10 cellular contexts compared by ENCODE assay signal in genomic region chr15:35481992-35482391, GRCh38.
A peak's percentile ranks its signal among the peaks of the same experiment; 100 is the strongest.
DNase-seq lines count a peak whose midpoint lies in the region; ATAC-seq, FAIRE-seq and TF ChIP-seq lines count a peak whose summit lies in the region.
"Had no signal": no experiment of that assay in that cellular context is flagged by ENCODE, and none has a peak within 500 bp of the region (broad histone marks: within the 10 kb centered on the region; RNA-seq: fewer than 3 reads in every experiment).

No MANE protein-coding gene starts in this region.

- no peak for FAIRE-seq in GM12878 (lab: Jason Lieb, UNC)

- no peak overlapping the region for H3K9ac ChIP-seq in GM12878 (ENCODE audit: control insufficient read depth, insufficient read depth, low read length)

- H3K27ac ChIP-seq in GM12878 (ENCODE audit: control insufficient read depth, insufficient read depth) (no peak overlapping the region), right atrium auricular region (no peak overlapping the region), WERI-Rb-1 (no peak overlapping the region)

- BruUV-seq in GM12878 (replicated peaks; lab: Mats Ljungman, UMichigan), result no TSS peak

- TF ChIP-seq EP300 in GM12878 (IDR thresholded peaks at IDR 0.05; ENCODE audit: borderline replicate concordance in 1 of 2, control insufficient read depth in 1 of 2, low read depth in 2 of 2, low read length in 2 of 2), result no peak

- in situ Hi-C loops in GM12878 (cut with MboI), result no loop called here

- WGBS in GM12878 (ENCODE audit: insufficient coverage, insufficient replicate concordance, low lambda C conversion rate, missing lambda C conversion rate), result 50% methylated on average over 2 of the region's 2 CpGs

- TF ChIP-seq CTCF in BJ (IDR thresholded peaks at IDR 0.05; ENCODE audit: insufficient read depth, low read depth, low read length) (no peak), GM12878 (IDR thresholded peaks at IDR 0.05 in 2 of 3, conservative IDR thresholded peaks at IDR 0.05 in 1 of 3; ENCODE audit: control insufficient read depth in 2 of 3, extremely low read depth in 1 of 3, insufficient read depth in 1 of 3, low read depth in 3 of 3, low read length in 3 of 3) (no peak), right atrium auricular region (IDR thresholded peaks at IDR 0.05) (no peak), WERI-Rb-1 (IDR thresholded peaks at IDR 0.05; ENCODE audit: low read depth, low read length) (no peak)

- H3K4me3 ChIP-seq in BJ (ENCODE audit: low read depth, low read length) (no peak overlapping the region), GM12878 (no peak overlapping the region), right atrium auricular region (no peak overlapping the region), WERI-Rb-1 (ENCODE audit: low read depth, low read length) (no peak overlapping the region)

- no peak overlapping the region for H3K4me2 ChIP-seq in GM12878 (ENCODE audit: control insufficient read depth, insufficient read depth)

- POLR2A ChIA-PET in BJ (lab: Charles Lee), result no interaction called here
- POLR2A ChIA-PET in GM12878 (lab: Charles Lee), result no interaction called here

- H3K4me1 ChIP-seq in GM12878 (ENCODE audit: control insufficient read depth, insufficient read depth, low read length) (no peaks in the 10 kb centered on the region), right atrium auricular region (no peaks in the 10 kb centered on the region)

- no peak for TF ChIP-seq POLR2A in GM12878 (IDR thresholded peaks at IDR 0.05; ENCODE audit: low read depth, low read length)

- no peak overlapping the region for H2AFZ ChIP-seq in GM12878 (ENCODE audit: control insufficient read depth, low read depth, low read length)

- H3K36me3 ChIP-seq in BJ (ENCODE audit: control insufficient read depth, insufficient read depth, low read length) (no peaks in the 10 kb centered on the region), GM12878 (ENCODE audit: control insufficient read depth in 2 of 2, insufficient read depth in 2 of 2, low read length in 1 of 2) (no peaks in the 10 kb centered on the region), right atrium auricular region (peaks cover 3% of the 10 kb centered on the region), WERI-Rb-1 (no peaks in the 10 kb centered on the region)

- DNase-seq in BJ (ENCODE audit: low read depth) (peak; percentile 25), HT1080 (ENCODE audit: low read depth) (peak; percentile 85), GM12878 (ENCODE audit: low read depth, low spot score) (no peak), left colon (no peak), HuH-7 (ENCODE audit: low spot score) (no peak), NCI-H1436 treated with DMSO at 0.1 percent for 48 hours (lab: John Stamatoyannopoulos, UW) (no peak), right atrium auricular region (ENCODE audit: low spot score) (no peak), WERI-Rb-1 (no peak)
- DNase-seq: NCI-H1436; stimulated activated CD4-positive, alpha-beta T cell treated with anti-CD3 and anti-CD28 coated beads, Interleukin-4, amount 100 ng/mL, for 1 hour had no signal

- RAD21 ChIA-PET in GM12878 (lab: Charles Lee; ENCODE audit: unreplicated experiment), result no interaction called here

- CTCF ChIA-PET in BJ (lab: Yijun Ruan, JAX) (interaction anchor here (1.0 to 1.1 kb wide), 2 partner anchors 19 to 37 kb away, joined by 3 read pairs; no protein-coding TSS in a partner anchor), GM12878 (lab: Yijun Ruan, JAX) (interaction anchor here (1.1 kb wide), 1 partner anchor 9 kb away, joined by 4 read pairs; no protein-coding TSS in a partner anchor)

- no peaks in the 10 kb centered on the region for H3K79me2 ChIP-seq in GM12878 (ENCODE audit: control insufficient read depth, insufficient read depth, low read length)

- SMC1A ChIA-PET in GM12878 (lab: Charles Lee; ENCODE audit: uncharacterized antibody, unreplicated experiment), result interaction anchor here (0.6 to 1.0 kb wide), 4 partner anchors 8 to 105 kb away, joined by 3 read pairs; no protein-coding TSS in a partner anchor

- peaks cover 6% of the 10 kb centered on the region for H3K9me3 ChIP-seq in GM12878 (replicated peaks; ENCODE audit: control insufficient read depth, insufficient read depth, low read length)
- peaks cover 0 to 5% of the 10 kb centered on the region in 2 donors for H3K9me3 ChIP-seq in right atrium auricular region
- peaks cover 2% of the 10 kb centered on the region for H3K9me3 ChIP-seq in WERI-Rb-1 (ENCODE audit: severe bottlenecking)

- peak; percentile 69 for ATAC-seq in GM12878
- peak; percentile 73 for ATAC-seq in left colon

- TF ChIP-seq RAD21 in GM12878 (IDR thresholded peaks at IDR 0.05; ENCODE audit: insufficient read depth, low read depth, low read length), result no peak

- H3K27me3 ChIP-seq in BJ (ENCODE audit: control insufficient read depth, insufficient read depth, low read length) (no peaks in the 10 kb centered on the region), GM12878 (replicated peaks in 1 of 2; ENCODE audit: control insufficient read depth in 2 of 2, insufficient read depth in 2 of 2, low read length in 1 of 2) (no peaks in the 10 kb centered on the region), right atrium auricular region (no peaks in the 10 kb centered on the region), WERI-Rb-1 (ENCODE audit: insufficient read depth, low read depth, severe bottlenecking) (no peaks in the 10 kb centered on the region)

- intact Hi-C loops in GM12878 (cut with micrococcal nuclease; ENCODE audit: unreplicated experiment) (no loop called here), left colon (cut with DNase I, micrococcal nuclease) (no loop called here)

- no peaks in the 10 kb centered on the region for H4K20me1 ChIP-seq in GM12878 (ENCODE audit: control insufficient read depth, insufficient read depth)

TF ChIP-seq in GM12878, 131 proteins besides CTCF, POLR2A, EP300 and RAD21 (continues in another document):
- TF ChIP-seq ELK1 (IDR thresholded peaks at IDR 0.05; ENCODE audit: low read depth, low read length) (no peak), CHD1 (IDR thresholded peaks at IDR 0.05; ENCODE audit: low read depth, low read length) (no peak), ATF3 (IDR thresholded peaks at IDR 0.05; ENCODE audit: borderline replicate concordance, extremely low read depth, low read depth, low read length) (no peak), HDAC6 (IDR thresholded peaks at IDR 0.05; ENCODE audit: unreplicated experiment) (no peak), YY1 (IDR thresholded peaks at IDR 0.05; ENCODE audit: low read depth, low read length) (no peak), FOXK2 (IDR thresholded peaks at IDR 0.05) (no peak), SIX5 (IDR thresholded peaks at IDR 0.05; ENCODE audit: low read depth, low read length, severe bottlenecking) (no peak), CREM (IDR thresholded peaks at IDR 0.05; ENCODE audit: low read depth) (no peak), SMAD5 (IDR thresholded peaks at IDR 0.05; ENCODE audit: low read depth) (no peak), ZNF24 (IDR thresholded peaks at IDR 0.05) (no peak), NFYA (IDR thresholded peaks at IDR 0.05; ENCODE audit: borderline replicate concordance, low read depth, low read length) (no peak), ZBED1 (IDR thresholded peaks at IDR 0.05; ENCODE audit: borderline replicate concordance) (no peak), ZNF687 (IDR thresholded peaks at IDR 0.05) (no peak), MTA2 (IDR thresholded peaks at IDR 0.05; ENCODE audit: low read depth) (no peak), SREBF2 (IDR thresholded peaks at IDR 0.05; ENCODE audit: low read length) (no peak)

Comparison
In these comparisons a context has a peak if more than half of its experiments do, and no peak if none do; other contexts are left out.
1. DNase-seq: peak in BJ (single experiment) and HT1080 (single experiment); none in GM12878 (single experiment), left colon (0 of 2), HuH-7 (single experiment), NCI-H1436 treated with DMSO at 0.1 percent for 48 hours (single experiment), right atrium auricular region (single experiment) and WERI-Rb-1 (single experiment).